Comparison of ENCODE assay signal across 1 cellular context in the genomic region with DNA sequence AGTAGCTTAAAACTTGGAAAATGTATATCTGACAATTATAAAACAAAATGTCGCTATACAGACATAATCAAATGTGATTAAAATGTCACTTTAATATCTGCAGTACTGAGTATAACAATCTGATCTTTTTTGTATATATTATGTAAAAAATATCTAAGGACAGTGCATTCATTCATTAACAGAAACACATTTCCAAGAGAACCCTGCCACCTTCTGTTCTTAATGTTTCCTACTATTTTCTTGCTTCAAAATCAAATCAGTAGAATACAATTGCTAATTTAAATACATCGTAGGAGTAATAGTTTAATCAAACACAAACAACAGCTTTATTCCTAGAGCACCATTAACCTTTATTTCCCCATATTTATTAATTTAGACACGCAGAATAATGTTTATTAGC.
TF ChIP-seq lines count a peak whose summit lies in the region.

No MANE protein-coding gene starts in this region.

TF ChIP-seq in liver, 16 proteins besides CTCF, POLR2A, EP300 and RAD21 (continued from another document):
- TF ChIP-seq, protein P1, sequence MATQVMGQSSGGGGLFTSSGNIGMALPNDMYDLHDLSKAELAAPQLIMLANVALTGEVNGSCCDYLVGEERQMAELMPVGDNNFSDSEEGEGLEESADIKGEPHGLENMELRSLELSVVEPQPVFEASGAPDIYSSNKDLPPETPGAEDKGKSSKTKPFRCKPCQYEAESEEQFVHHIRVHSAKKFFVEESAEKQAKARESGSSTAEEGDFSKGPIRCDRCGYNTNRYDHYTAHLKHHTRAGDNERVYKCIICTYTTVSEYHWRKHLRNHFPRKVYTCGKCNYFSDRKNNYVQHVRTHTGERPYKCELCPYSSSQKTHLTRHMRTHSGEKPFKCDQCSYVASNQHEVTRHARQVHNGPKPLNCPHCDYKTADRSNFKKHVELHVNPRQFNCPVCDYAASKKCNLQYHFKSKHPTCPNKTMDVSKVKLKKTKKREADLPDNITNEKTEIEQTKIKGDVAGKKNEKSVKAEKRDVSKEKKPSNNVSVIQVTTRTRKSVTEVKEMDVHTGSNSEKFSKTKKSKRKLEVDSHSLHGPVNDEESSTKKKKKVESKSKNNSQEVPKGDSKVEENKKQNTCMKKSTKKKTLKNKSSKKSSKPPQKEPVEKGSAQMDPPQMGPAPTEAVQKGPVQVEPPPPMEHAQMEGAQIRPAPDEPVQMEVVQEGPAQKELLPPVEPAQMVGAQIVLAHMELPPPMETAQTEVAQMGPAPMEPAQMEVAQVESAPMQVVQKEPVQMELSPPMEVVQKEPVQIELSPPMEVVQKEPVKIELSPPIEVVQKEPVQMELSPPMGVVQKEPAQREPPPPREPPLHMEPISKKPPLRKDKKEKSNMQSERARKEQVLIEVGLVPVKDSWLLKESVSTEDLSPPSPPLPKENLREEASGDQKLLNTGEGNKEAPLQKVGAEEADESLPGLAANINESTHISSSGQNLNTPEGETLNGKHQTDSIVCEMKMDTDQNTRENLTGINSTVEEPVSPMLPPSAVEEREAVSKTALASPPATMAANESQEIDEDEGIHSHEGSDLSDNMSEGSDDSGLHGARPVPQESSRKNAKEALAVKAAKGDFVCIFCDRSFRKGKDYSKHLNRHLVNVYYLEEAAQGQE (IDR thresholded peaks at IDR 0.05): no peak
- TF ChIP-seq JUND (IDR thresholded peaks at IDR 0.05) (no peak), RXRA (IDR thresholded peaks at IDR 0.05) (no peak), FOXA1 (IDR thresholded peaks at IDR 0.05) (no peak), HNF4A (conservative IDR thresholded peaks at IDR 0.05) (no peak), TAF1 (conservative IDR thresholded peaks at IDR 0.05) (no peak), GABPA (IDR thresholded peaks at IDR 0.05 in 1 of 2, conservative IDR thresholded peaks at IDR 0.05 in 1 of 2) (no peak), FOXA2 (IDR thresholded peaks at IDR 0.05) (no peak), HNF4G (IDR thresholded peaks at IDR 0.05) (no peak)
- TF ChIP-seq, protein P2, sequence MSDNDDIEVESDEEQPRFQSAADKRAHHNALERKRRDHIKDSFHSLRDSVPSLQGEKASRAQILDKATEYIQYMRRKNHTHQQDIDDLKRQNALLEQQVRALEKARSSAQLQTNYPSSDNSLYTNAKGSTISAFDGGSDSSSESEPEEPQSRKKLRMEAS (IDR thresholded peaks at IDR 0.05): no peak
